ENCODE assay signal across 8 cellular contexts in the genomic region with DNA sequence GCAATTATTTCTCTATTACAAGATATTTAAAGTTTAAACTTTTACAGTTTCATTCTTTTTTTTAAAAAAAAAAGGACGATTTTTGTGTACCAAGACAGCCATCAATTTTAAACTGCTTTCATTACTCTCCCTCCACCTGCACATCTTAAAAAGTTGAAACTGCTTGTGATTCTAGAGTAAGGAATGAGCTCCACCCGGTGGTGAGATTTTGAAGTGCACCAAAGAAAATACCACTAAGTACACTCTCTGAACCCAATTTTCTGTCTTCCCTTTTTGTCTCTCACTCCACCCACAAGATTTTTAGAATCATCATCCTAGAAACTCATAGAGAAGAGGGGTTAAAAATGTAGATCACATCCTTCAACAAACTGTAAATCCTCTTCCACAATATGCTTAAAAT.
DNase-seq lines count a peak whose midpoint lies in the region; ATAC-seq and TF ChIP-seq lines count a peak whose summit lies in the region.

No MANE protein-coding gene starts in this region.

- H3K36me3 ChIP-seq in Panc1 (ENCODE audit: control insufficient read depth, insufficient read depth, low read length) (no peaks in the 10 kb centered on the region), ascending aorta (no peaks in the 10 kb centered on the region), iPS DF 6.9 (ENCODE audit: control insufficient read depth, insufficient read depth, low read length) (no peaks in the 10 kb centered on the region)

- peak; percentile 69 for TF ChIP-seq CTCF in AG09319 (IDR thresholded peaks at IDR 0.05; ENCODE audit: low read depth, low read length)
- peak; percentile 67 for TF ChIP-seq CTCF in GM13976 (IDR thresholded peaks at IDR 0.05; ENCODE audit: borderline replicate concordance, control extremely low read depth, extremely low read depth, insufficient read depth, missing control alignments)
- peak; percentile 73; the same call in 1 of the 2 replicates for TF ChIP-seq CTCF in Panc1 (IDR thresholded peaks at IDR 0.05)
- TF ChIP-seq CTCF in ascending aorta (IDR thresholded peaks at IDR 0.05) = peak; percentile 53 to 79 (median 74)

- H3K4me1 ChIP-seq in Panc1 (ENCODE audit: control insufficient read depth, insufficient read depth, low read length) = no peaks in the 10 kb centered on the region
- no peaks in the 10 kb centered on the region for H3K4me1 ChIP-seq in ascending aorta
- no peaks in the 10 kb centered on the region for H3K4me1 ChIP-seq in iPS DF 6.9 (ENCODE audit: control insufficient read depth, insufficient read depth, low read length)

- BruUV-seq in Panc1 (replicated peaks; lab: Mats Ljungman, UMichigan) = no TSS peak

- H3K4me3 ChIP-seq in Panc1 (ENCODE audit: low read depth in 2 of 2, low read length in 2 of 2) (no peak overlapping the region), ascending aorta (no peak overlapping the region), iPS DF 6.9 (ENCODE audit: low read length) (no peak overlapping the region)

- H3K27me3 ChIP-seq in Panc1 (ENCODE audit: control insufficient read depth, insufficient read depth, low read length) = no peaks in the 10 kb centered on the region
- no peaks in the 10 kb centered on the region for H3K27me3 ChIP-seq in ascending aorta
- H3K27me3 ChIP-seq in iPS DF 6.9 (ENCODE audit: control insufficient read depth, insufficient read depth, low read length) = no peaks in the 10 kb centered on the region

- H3K9me3 ChIP-seq in Panc1 (ENCODE audit: control insufficient read depth, insufficient read depth, low read depth, low read length) (no peaks in the 10 kb centered on the region), ascending aorta (no peaks in the 10 kb centered on the region), iPS DF 6.9 (ENCODE audit: control insufficient read depth, insufficient read depth, low read length) (no peaks in the 10 kb centered on the region)

- CTCF ChIA-PET in Panc1 (lab: Charles Lee) = interaction anchor here (0.6 to 1.0 kb wide), 5 partner anchors 29 to 439 kb away, joined by 3 to 5 read pairs (median 3); a partner anchor contains a TSS

- in situ Hi-C loops in GM13976 (cut with MboI; ENCODE audit: low sequenced_read_pairs, unreplicated experiment) = no loop called here
- in situ Hi-C loops in Panc1 (cut with HindIII; ENCODE audit: low pct_unique_long_range_greater_than_20kb, low sequenced_read_pairs) = no loop called here

- intact Hi-C loops in Panc1 (cut with micrococcal nuclease; ENCODE audit: unreplicated experiment) = loop anchor here (10.0 kb wide), 2 partner anchors 260 to 1760 kb away; no protein-coding TSS in a partner anchor
- intact Hi-C loops in ascending aorta (cut with DNase I) = no loop called here

- POLR2A ChIA-PET in Panc1 (lab: Charles Lee) = interaction anchor here (0.9 kb wide), 1 partner anchor 258 kb away, joined by 4 read pairs; no protein-coding TSS in a partner anchor

- no CpG with 5 or more reads among the region's 2 CpGs for WGBS in iPS DF 6.9 (ENCODE audit: insufficient coverage, insufficient read length)

- DNase-seq in AG09319 (ENCODE audit: extremely low read depth, low read depth) (no peak), GM13976 (ENCODE audit: low spot score) (peak; percentile 38), HT-29 (ENCODE audit: low spot score) (peak; percentile 73), Panc1 (ENCODE audit: low read depth, low spot score) (peak; percentile 39), ascending aorta (ENCODE audit: low spot score in 2 of 2) (peak in 1 of 2 donors; percentile 64), iPS DF 6.9 (ENCODE audit: low read depth, low spot score) (peak; percentile 4)
- peak; percentile 49 for DNase-seq in stimulated activated CD4-positive, alpha-beta T cell treated with anti-CD3 and anti-CD28 coated beads, Interleukin-15, amount 100 ng/mL, for 24 hours

- ATAC-seq in Panc1 = no peak
- ATAC-seq in HG02973 (IDR thresholded peaks at IDR 0.05; ENCODE audit: unreplicated experiment) = no peak

- H3K27ac ChIP-seq in Panc1 (ENCODE audit: low read length) (no peak overlapping the region), ascending aorta (no peak overlapping the region), iPS DF 6.9 (ENCODE audit: low read length) (no peak overlapping the region)
